In genomic region chr17:40548982-40549680, GRCh38 we compare ENCODE assay signal across 8 cellular contexts. TPM values are rescaled to one million over a fixed set of nuclear protein-coding genes. Genes with fewer than 3 reads are reported as not detected.
A peak's percentile ranks its signal among the peaks of the same experiment; 100 is the strongest.
DNase-seq lines count a peak whose midpoint lies in the region; ATAC-seq and TF ChIP-seq lines count a peak whose summit lies in the region.

No MANE protein-coding gene starts in this region.

- H3K4me3 ChIP-seq in breast epithelium (peak overlapping the region in 1 of 3 donors; percentile 15), mucosa of descending colon (no peak overlapping the region), vagina (no peak overlapping the region)

- H3K27ac ChIP-seq in breast epithelium (peak overlapping the region; percentile 97), vagina (peak overlapping the region; percentile 88)

- intact Hi-C loops in breast epithelium (cut with DNase I; ENCODE audit: low total_unique reads) (no loop called here), mucosa of descending colon (cut with DNase I, micrococcal nuclease) (no loop called here), vagina (cut with DNase I) (no loop called here)

- no peak for TF ChIP-seq POLR2A in breast epithelium (IDR thresholded peaks at IDR 0.05)
- TF ChIP-seq POLR2A in vagina (IDR thresholded peaks at IDR 0.05) = no peak

- no peaks in the 10 kb centered on the region for H3K27me3 ChIP-seq in breast epithelium
- no peaks in the 10 kb centered on the region for H3K27me3 ChIP-seq in vagina

- H3K36me3 ChIP-seq in breast epithelium (no peaks in the 10 kb centered on the region), mucosa of descending colon (ENCODE audit: low read depth) (no peaks in the 10 kb centered on the region), vagina (no peaks in the 10 kb centered on the region)

- no peaks in the 10 kb centered on the region for H3K9me3 ChIP-seq in breast epithelium
- H3K9me3 ChIP-seq in mucosa of descending colon = no peaks in the 10 kb centered on the region
- no peaks in the 10 kb centered on the region for H3K9me3 ChIP-seq in vagina

- H3K4me1 ChIP-seq in breast epithelium (peaks cover 50% of the 10 kb centered on the region in 2 donors), mucosa of descending colon (ENCODE audit: low read depth) (peaks cover 13% of the 10 kb centered on the region), vagina (peaks cover 73% of the 10 kb centered on the region)

- ATAC-seq in mucosa of descending colon = peak; percentile 33
- ATAC-seq in GM19324 (IDR thresholded peaks at IDR 0.05; ENCODE audit: low FRiP score, unreplicated experiment) = no peak
- ATAC-seq in GM21515 (IDR thresholded peaks at IDR 0.05; ENCODE audit: unreplicated experiment) = no peak

- TF ChIP-seq CTCF in breast epithelium (IDR thresholded peaks at IDR 0.05) (peak in 1 of 3 donors; percentile 15), mucosa of descending colon (IDR thresholded peaks at IDR 0.05) (no peak), vagina (IDR thresholded peaks at IDR 0.05) (no peak), GM10266 (IDR thresholded peaks at IDR 0.05; ENCODE audit: control insufficient read depth, insufficient read depth, low read depth, missing control alignments) (no peak)

- peak; percentile 96 for DNase-seq in DMS79 treated with DMSO at 0.1 percent for 48 hours (lab: John Stamatoyannopoulos, UW)
- peak; percentile 75 for DNase-seq in NCI-H69 (lab: John Stamatoyannopoulos, UW)
- DNase-seq in breast epithelium (ENCODE audit: low spot score in 2 of 2) = peak; percentile 73 to 81
- peak; percentile 27 to 45 (median 32) for DNase-seq in mucosa of descending colon
- DNase-seq in vagina (ENCODE audit: extremely low spot score in 2 of 2) = peak in 1 of 2 donors; percentile 89
- no peak for DNase-seq in GM10266 (ENCODE audit: extremely low spot score)

RNA-seq across cellular contexts. Expression of gene CCR7, which starts 16.1 kb away (rescaled TPM):
- total RNA-seq in breast epithelium = 1 to 10 TPM in 1 of 3 donors, under 1 TPM in 2; 0.16 to 1.0 (median 0.33) TPM
- total RNA-seq in mucosa of descending colon = 1 to 10 TPM in 1 of 3 donors, under 1 TPM in 2; 0.44 to 3.2 (median 0.87) TPM
- not detected for total RNA-seq in vagina

RNA-seq across cellular contexts. Expression of gene TNS4, which starts 47.7 kb away (rescaled TPM):
- 10 to 100 TPM in 2 of 3 donors, not detected in 1; 30.5 to 52.2 TPM for total RNA-seq in breast epithelium
- 10 to 100 TPM in 1 of 3 donors, 1 to 10 TPM in 2; 3.0 to 13.1 (median 3.3) TPM for total RNA-seq in mucosa of descending colon
- 296 TPM for total RNA-seq in vagina
